In the genomic region with DNA sequence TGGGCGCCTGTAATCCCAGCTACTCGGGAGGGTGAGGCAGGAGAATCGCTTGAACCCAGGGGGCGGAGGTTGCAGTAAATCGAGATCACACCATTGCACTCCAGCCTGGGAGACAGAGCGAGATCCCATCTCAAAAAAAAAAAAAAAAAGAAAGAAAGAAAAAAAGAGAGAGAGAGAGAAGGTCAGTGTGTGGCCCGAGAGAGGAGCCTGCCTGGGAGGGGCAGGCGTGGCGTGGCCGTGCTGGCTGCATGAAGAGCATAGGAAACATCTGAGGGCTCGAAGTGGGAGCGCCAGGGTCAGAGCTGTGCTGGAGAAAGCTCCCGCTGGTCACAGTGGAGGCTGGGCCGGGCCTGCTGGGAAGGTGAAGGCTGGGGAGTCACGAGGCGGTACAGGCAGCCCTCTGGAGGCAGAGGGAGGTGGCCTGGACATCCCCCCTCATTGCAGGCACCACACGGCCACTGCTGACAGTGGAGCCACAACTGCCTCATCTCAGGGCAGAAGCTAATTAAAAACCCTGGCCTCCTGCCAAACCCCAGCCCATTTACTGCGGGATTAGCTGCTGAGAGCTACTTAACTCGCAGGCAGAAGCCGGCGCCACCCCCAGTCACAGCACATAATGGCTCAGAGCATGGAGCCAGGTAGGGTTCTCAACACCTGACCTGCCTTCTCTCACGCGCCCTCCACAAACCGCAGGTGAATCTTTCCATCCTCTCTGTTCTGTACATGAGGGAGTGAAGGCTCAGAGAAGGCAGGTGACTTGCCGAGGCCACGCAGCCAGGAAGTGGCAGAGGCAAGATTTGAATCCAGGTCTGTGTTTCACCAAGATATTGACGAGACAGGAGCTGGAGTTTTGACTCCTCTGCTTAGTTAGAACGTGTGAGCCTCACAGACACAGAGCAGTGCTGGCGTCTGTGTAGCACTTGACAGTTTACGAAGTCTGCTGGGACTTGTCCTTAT, we compare ENCODE assay signal across 13 cellular contexts. TPM values are rescaled to one million over a fixed set of nuclear protein-coding genes. Genes with fewer than 3 reads are reported as not detected.
DNase-seq lines count a peak whose midpoint lies in the region; ATAC-seq, FAIRE-seq and TF ChIP-seq lines count a peak whose summit lies in the region.
"Had no signal": no experiment of that assay in that cellular context is flagged by ENCODE, and none has a peak within 500 bp of the region (broad histone marks: within the 10 kb centered on the region; RNA-seq: fewer than 3 reads in every experiment).

No MANE protein-coding gene starts in this region.

- ATAC-seq in lower lobe of right lung (peak; percentile 53 to 63), HG03139 (IDR thresholded peaks at IDR 0.05; ENCODE audit: unreplicated experiment) (no peak), HG02973 (IDR thresholded peaks at IDR 0.05; ENCODE audit: unreplicated experiment) (no peak)

- H3K4me1 ChIP-seq in lower lobe of right lung: peaks cover 7% of the 10 kb centered on the region
- H3K4me1 ChIP-seq: parathyroid adenoma had no signal

- no peak for FAIRE-seq in GM12892 (lab: Jason Lieb, UNC)

- DNase-seq in DMS153 treated with DMSO at 0.1 percent for 48 hours (lab: John Stamatoyannopoulos, UW; ENCODE audit: unreplicated experiment): peak; percentile 98
- peak; percentile 96 for DNase-seq in NCI-H1436 (lab: John Stamatoyannopoulos, UW)
- DNase-seq in SHP77 treated with DMSO at 0.1 percent for 48 hours (lab: John Stamatoyannopoulos, UW): peak; percentile 34
- DNase-seq in lower lobe of right lung: no peak
- DNase-seq in GM12892 (ENCODE audit: insufficient read length): no peak
- DNase-seq in activated gamma-delta T cell treated with Interleukin-2 at 50 U/mL for 16 hours: no peak
- DNase-seq: activated CD4-positive, CD25-positive, alpha-beta regulatory T cell; GDM1 had no signal

- no peak overlapping the region for H3K4me3 ChIP-seq in lower lobe of right lung
- H3K4me3 ChIP-seq: upper lobe of left lung had no signal

- no peaks in the 10 kb centered on the region for H3K27me3 ChIP-seq in lower lobe of right lung (ENCODE audit: low read depth)
- H3K27me3 ChIP-seq: upper lobe of left lung had no signal

- H3K9me3 ChIP-seq in lower lobe of right lung: no peaks in the 10 kb centered on the region
- H3K9me3 ChIP-seq: upper lobe of left lung had no signal

- no peaks in the 10 kb centered on the region for H3K36me3 ChIP-seq in lower lobe of right lung
- H3K36me3 ChIP-seq: upper lobe of left lung had no signal

- intact Hi-C loops in lower lobe of right lung (cut with DNase I): no loop called here

- TF ChIP-seq POLR2A in GM12892 (IDR thresholded peaks at IDR 0.05; ENCODE audit: low read depth, low read length): no peak

- no peak overlapping the region for H3K27ac ChIP-seq in lower lobe of right lung
- H3K27ac ChIP-seq: epithelial cell of prostate, parathyroid adenoma, upper lobe of left lung had no signal

- TF ChIP-seq CTCF in lower lobe of right lung (IDR thresholded peaks at IDR 0.05): no peak

RNA-seq across cellular contexts. Expression of a gene that starts 32.6 kb away (rescaled TPM):
- 21.8 TPM for total RNA-seq in lower lobe of right lung
- 0.32 TPM for polyA plus RNA-seq in GM12892 (2012; ENCODE audit: missing spikeins)

Comparison
In these comparisons a context has a peak if more than half of its experiments do, and no peak if none do; other contexts are left out.
1. DNase-seq: peak in DMS153 treated with DMSO at 0.1 percent for 48 hours (single experiment), NCI-H1436 (single experiment) and SHP77 treated with DMSO at 0.1 percent for 48 hours (single experiment); none in lower lobe of right lung (single experiment), GM12892 (single experiment) and activated gamma-delta T cell treated with Interleukin-2 at 50 U/mL for 16 hours (single experiment).
2. ATAC-seq: peak in lower lobe of right lung (2 of 2); none in HG03139 (single experiment) and HG02973 (single experiment).